11 cellular contexts compared by ENCODE assay signal in genomic region chr17:78374631-78375274, GRCh38. TPM values are rescaled to one million over a fixed set of nuclear protein-coding genes. Genes with fewer than 3 reads are reported as not detected.
DNase-seq lines count a peak whose midpoint lies in the region; ATAC-seq and TF ChIP-seq lines count a peak whose summit lies in the region.
"Had no signal": no experiment of that assay in that cellular context is flagged by ENCODE, and none has a peak within 500 bp of the region (broad histone marks: within the 10 kb centered on the region; RNA-seq: fewer than 3 reads in every experiment).

No MANE protein-coding gene starts in this region.

- in situ Hi-C loops in transverse colon (cut with MboI; ENCODE audit: low pct_ligation_motif_present in 1 of 4, low pct_unique_long_range_greater_than_20kb in 1 of 4, low sequenced_read_pairs in 3 of 4): no loop called here

- H3K27me3 Mint-ChIP-seq in activated CD4-positive, alpha-beta T cell treated with anti-CD3 and anti-CD28 coated beads for 36 hours: no peaks in the 10 kb centered on the region
- H3K27me3 Mint-ChIP-seq: activated naive CD8-positive, alpha-beta T cell had no signal

- no peak for TF ChIP-seq POLR2A in transverse colon (IDR thresholded peaks at IDR 0.05)

- no peaks in the 10 kb centered on the region for H3K9me3 Mint-ChIP-seq in activated CD4-positive, alpha-beta T cell treated with anti-CD3 and anti-CD28 coated beads for 36 hours (ENCODE audit: low read depth)

- no peak for TF ChIP-seq EP300 in transverse colon (IDR thresholded peaks at IDR 0.05; ENCODE audit: low read depth)

- H3K9ac ChIP-seq in duodenal mucosa (ENCODE audit: low read depth in 1 of 2, low read length in 2 of 2): no peak overlapping the region

- ATAC-seq in activated CD4-positive, alpha-beta T cell treated with anti-CD3 and anti-CD28 coated beads for 36 hours: no peak
- ATAC-seq in lower lobe of right lung (no peak), GM19328 (IDR thresholded peaks at IDR 0.05; ENCODE audit: unreplicated experiment) (no peak), GM21526 (IDR thresholded peaks at IDR 0.05; ENCODE audit: low FRiP score, unreplicated experiment) (no peak)

- H3K4me1 ChIP-seq in duodenal mucosa (ENCODE audit: control insufficient read depth in 1 of 2, insufficient read depth in 2 of 2, low read length in 2 of 2): peaks cover 13 to 25% of the 10 kb centered on the region in 2 donors
- peaks cover 49% of the 10 kb centered on the region for H3K4me1 ChIP-seq in lower lobe of right lung
- H3K4me1 ChIP-seq in transverse colon: peaks cover 7 to 16% (median 11%) of the 10 kb centered on the region in 4 donors

- H3K36me3 ChIP-seq in duodenal mucosa (ENCODE audit: control insufficient read depth in 1 of 2, insufficient read depth in 2 of 2, low read length in 2 of 2): no peaks in the 10 kb centered on the region
- no peaks in the 10 kb centered on the region for H3K36me3 ChIP-seq in lower lobe of right lung
- H3K36me3 ChIP-seq in transverse colon: no peaks in the 10 kb centered on the region

- DNase-seq in activated CD4-positive, alpha-beta T cell treated with anti-CD3 and anti-CD28 coated beads for 36 hours: no peak
- DNase-seq in activated CD4-positive, alpha-beta T cell treated with anti-CD3 and anti-CD28 coated beads for 4 hours: no peak
- DNase-seq in lower lobe of right lung (no peak), transverse colon (no peak), HT-29 (ENCODE audit: low spot score) (no peak)
- DNase-seq: midbrain had no signal

- TF ChIP-seq CTCF in lower lobe of right lung (IDR thresholded peaks at IDR 0.05): no peak
- no peak for TF ChIP-seq CTCF in transverse colon (IDR thresholded peaks at IDR 0.05)

- POLR2A ChIA-PET in activated CD4-positive, alpha-beta T cell treated with anti-CD3 and anti-CD28 coated beads for 36 hours (lab: Charles Lee): no interaction called here

- H3K27me3 ChIP-seq in duodenal mucosa (ENCODE audit: control insufficient read depth in 1 of 2, insufficient read depth in 2 of 2, low read length in 2 of 2) (no peaks in the 10 kb centered on the region), lower lobe of right lung (ENCODE audit: low read depth) (no peaks in the 10 kb centered on the region), transverse colon (no peaks in the 10 kb centered on the region)

- H3K4me3 ChIP-seq in duodenal mucosa (ENCODE audit: low read depth in 1 of 2, low read length in 2 of 2): no peak overlapping the region
- no peak overlapping the region for H3K4me3 ChIP-seq in lower lobe of right lung
- no peak overlapping the region for H3K4me3 ChIP-seq in transverse colon

- intact Hi-C loops in activated CD4-positive, alpha-beta T cell treated with anti-CD3 and anti-CD28 coated beads for 36 hours (cut with DNase I, micrococcal nuclease): no loop called here
- intact Hi-C loops in lower lobe of right lung (cut with DNase I): no loop called here
- intact Hi-C loops in transverse colon (cut with DNase I; ENCODE audit: low total_unique reads): no loop called here

- 80 to 83% methylated on average over 9 to 14 of the region's 14 CpGs for WGBS in transverse colon (ENCODE audit: low coverage in 1 of 2), 2 donors

- peaks cover 5% of the 10 kb centered on the region for H3K36me3 Mint-ChIP-seq in activated CD4-positive, alpha-beta T cell treated with anti-CD3 and anti-CD28 coated beads for 36 hours (ENCODE audit: low read depth)
- H3K36me3 Mint-ChIP-seq: activated naive CD8-positive, alpha-beta T cell had no signal

- H3K4me3 Mint-ChIP-seq in activated CD4-positive, alpha-beta T cell treated with anti-CD3 and anti-CD28 coated beads for 36 hours: no peak overlapping the region
- H3K4me3 Mint-ChIP-seq: activated naive CD8-positive, alpha-beta T cell had no signal

- H3K27ac ChIP-seq in duodenal mucosa (ENCODE audit: low read depth, low read length): peak overlapping the region; percentile 36
- H3K27ac ChIP-seq in lower lobe of right lung: peak overlapping the region; percentile 44
- H3K27ac ChIP-seq in transverse colon: peak overlapping the region; percentile 63 to 93 (median 66)
- H3K27ac ChIP-seq: 22Rv1 had no signal

- CTCF ChIA-PET in activated CD4-positive, alpha-beta T cell treated with anti-CD3 and anti-CD28 coated beads for 36 hours (lab: Charles Lee): interaction anchor here (0.6 to 1.8 kb wide), 4 partner anchors 10 to 38 kb away, joined by 4 read pairs; no protein-coding TSS in a partner anchor

- peaks cover 25% of the 10 kb centered on the region for H3K4me1 Mint-ChIP-seq in activated CD4-positive, alpha-beta T cell treated with anti-CD3 and anti-CD28 coated beads for 36 hours

- no peaks in the 10 kb centered on the region for H3K9me3 ChIP-seq in duodenal mucosa (ENCODE audit: control insufficient read depth in 1 of 2, low read length in 2 of 2)
- no peaks in the 10 kb centered on the region for H3K9me3 ChIP-seq in lower lobe of right lung
- H3K9me3 ChIP-seq in transverse colon: no peaks in the 10 kb centered on the region

- peak overlapping the region; percentile 14 for H3K27ac Mint-ChIP-seq in activated CD4-positive, alpha-beta T cell treated with anti-CD3 and anti-CD28 coated beads for 36 hours
- H3K27ac Mint-ChIP-seq: activated naive CD8-positive, alpha-beta T cell had no signal

RNA-seq across cellular contexts. Expression of gene PGS1, which starts 3.7 kb away (rescaled TPM):
- total RNA-seq in activated CD4-positive, alpha-beta T cell treated with anti-CD3 and anti-CD28 coated beads for 36 hours: 10 to 100 TPM; 73.3 to 75.0 TPM
- total RNA-seq in lower lobe of right lung: 90.9 TPM
- 10 to 100 TPM; 32.1 to 77.6 (median 60.1) TPM for total RNA-seq in transverse colon
- total RNA-seq in HT-29 (2014; rRNA removed; shearing (Covaris generic)): 23.0 and 30.7 TPM in 2 replicates

RNA-seq across cellular contexts. Expression of gene SOCS3, which starts 14.9 kb away (rescaled TPM):
- 100 to 1,000 TPM; 150 to 162 TPM for total RNA-seq in activated CD4-positive, alpha-beta T cell treated with anti-CD3 and anti-CD28 coated beads for 36 hours
- total RNA-seq in lower lobe of right lung: 69.5 TPM
- total RNA-seq in transverse colon: 100 to 1,000 TPM in 1 of 4 donors, 10 to 100 TPM in 3; 22.3 to 230 (median 37.6) TPM
- total RNA-seq in HT-29 (2014; rRNA removed; shearing (Covaris generic)): 0.18 and 0.79 TPM in 2 replicates

Comparison
In these comparisons a context has a peak if more than half of its experiments do, and no peak if none do; other contexts are left out.
1. RNA of gene SOCS3, which starts 14.9 kb away (total RNA-seq): 150 to 162 TPM in activated CD4-positive, alpha-beta T cell treated with anti-CD3 and anti-CD28 coated beads for 36 hours, 69.5 TPM in lower lobe of right lung (single experiment) and 22.3 to 230 TPM in transverse colon; 0.18 to 0.79 TPM in HT-29; every median in the first group is over 10 times any median in the second.
2. Peak in every context shown above with its lines, with median percentiles within 50 percentile points of each other: H3K27ac ChIP-seq.